In the genomic region with DNA sequence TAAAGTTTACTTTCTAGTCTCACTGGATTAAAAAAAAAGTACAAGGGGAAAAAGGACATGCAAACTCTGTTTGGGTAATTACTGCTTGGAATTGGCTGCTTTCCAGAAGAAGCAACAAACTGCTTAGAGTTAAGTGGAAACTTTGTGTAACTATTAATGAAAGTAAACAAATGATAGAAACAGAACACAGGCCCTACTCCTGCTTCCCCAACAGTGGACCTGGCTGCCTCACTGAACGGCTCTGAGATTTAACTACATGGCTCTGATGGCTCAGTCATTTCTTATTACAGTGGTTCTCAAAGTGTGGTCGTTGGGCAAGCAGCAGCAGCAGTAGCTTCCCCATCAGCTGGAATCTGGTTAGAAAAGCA, we compare ENCODE assay signal across 10 cellular contexts.
A peak's percentile ranks its signal among the peaks of the same experiment; 100 is the strongest.
DNase-seq lines count a peak whose midpoint lies in the region; ATAC-seq, FAIRE-seq and TF ChIP-seq lines count a peak whose summit lies in the region.
"Had no signal": no experiment of that assay in that cellular context is flagged by ENCODE, and none has a peak within 500 bp of the region (broad histone marks: within the 10 kb centered on the region; RNA-seq: fewer than 3 reads in every experiment).

No MANE protein-coding gene starts in this region.

- H3K4me1 ChIP-seq in breast epithelium: peaks cover 0 to 7% of the 10 kb centered on the region in 2 donors
- H3K4me1 ChIP-seq: BLaER1 treated with 17β-estradiol and CSF1 and Interleukin-3, amounts not matched to agents 10 nM and 100 nM had no signal

- ATAC-seq in GM21619 (IDR thresholded peaks at IDR 0.05; ENCODE audit: unreplicated experiment) (peak; percentile 74), left ventricle myocardium superior (peak; percentile 79), GM19452 (IDR thresholded peaks at IDR 0.05; ENCODE audit: unreplicated experiment) (no peak)
- ATAC-seq: stimulated activated naive CD8-positive, alpha-beta T cell treated with anti-CD3 and anti-CD28 coated beads, Interleukin-15, Interleukin-2, amounts not matched to agents 100 U/mL and 50 U/mL, for 24 hours had no signal

- no peaks in the 10 kb centered on the region for H3K27me3 ChIP-seq in AG04450 (ENCODE audit: control insufficient read depth, insufficient read depth, low read length)
- H3K27me3 ChIP-seq in breast epithelium: no peaks in the 10 kb centered on the region
- H3K27me3 ChIP-seq: BLaER1 treated with 17β-estradiol and CSF1 and Interleukin-3, amounts not matched to agents 10 nM and 100 nM had no signal

- H3K9me3 ChIP-seq in AG04450 (ENCODE audit: control insufficient read depth, insufficient read depth, low read length) (no peaks in the 10 kb centered on the region), breast epithelium (peaks cover 0 to 3% of the 10 kb centered on the region in 2 donors)

- H3K4me3 ChIP-seq in AG04450 (ENCODE audit: low read depth, low read length) (no peak overlapping the region), breast epithelium (no peak overlapping the region)
- H3K4me3 ChIP-seq: BLaER1 treated with 17β-estradiol and CSF1 and Interleukin-3, amounts not matched to agents 10 nM and 100 nM had no signal

- H3K36me3 ChIP-seq in breast epithelium: no peaks in the 10 kb centered on the region

- POLR2A ChIA-PET in AG04450 (lab: Yijun Ruan, JAX): no interaction called here

- CTCF ChIA-PET in AG04450 (lab: Charles Lee): no interaction called here

- no peak for FAIRE-seq in GM19239 (lab: Jason Lieb, UNC)

- TF ChIP-seq POLR2A in breast epithelium (IDR thresholded peaks at IDR 0.05): no peak

- TF ChIP-seq CTCF in AG04450 (IDR thresholded peaks at IDR 0.05; ENCODE audit: low read depth, low read length) (no peak), breast epithelium (IDR thresholded peaks at IDR 0.05) (no peak)

- DNase-seq in AG04450 (ENCODE audit: low read depth, low spot score) (peak; percentile 4), LoVo (ENCODE audit: low spot score) (peak; percentile 34), left ventricle myocardium superior (no peak), GM19239 (ENCODE audit: insufficient read length, low spot score) (no peak), breast epithelium (ENCODE audit: low spot score in 2 of 2) (no peak)
- no peak for DNase-seq in activated CD4-positive, alpha-beta T cell treated with anti-CD3 and anti-CD28 coated beads, Interleukin-2, amount 50 U/mL, for 4 hours
- DNase-seq: stimulated activated naive CD8-positive, alpha-beta T cell treated with anti-CD3 and anti-CD28 coated beads, Interleukin-15, Interleukin-2, amounts not matched to agents 100 U/mL and 50 U/mL, for 24 hours had no signal

- intact Hi-C loops in left ventricle myocardium superior (cut with micrococcal nuclease) (no loop called here), breast epithelium (cut with DNase I; ENCODE audit: low total_unique reads) (no loop called here)

- H3K27ac ChIP-seq in AG04450 (ENCODE audit: low read depth, low read length) (no peak overlapping the region), breast epithelium (peak overlapping the region in 1 of 2 donors; percentile 41)
- H3K27ac ChIP-seq: BLaER1 treated with 17β-estradiol and CSF1 and Interleukin-3, amounts not matched to agents 10 nM and 100 nM had no signal

Comparison
In these comparisons a context has a peak if more than half of its experiments do, and no peak if none do; other contexts are left out.
1. DNase-seq: peak in AG04450 (single experiment) and LoVo (single experiment); none in left ventricle myocardium superior (single experiment), GM19239 (single experiment), breast epithelium (0 of 2) and activated CD4-positive, alpha-beta T cell treated with anti-CD3 and anti-CD28 coated beads, Interleukin-2, amount 50 U/mL, for 4 hours (0 of 2).